ENCODE assay signal across 8 cellular contexts in the genomic region with DNA sequence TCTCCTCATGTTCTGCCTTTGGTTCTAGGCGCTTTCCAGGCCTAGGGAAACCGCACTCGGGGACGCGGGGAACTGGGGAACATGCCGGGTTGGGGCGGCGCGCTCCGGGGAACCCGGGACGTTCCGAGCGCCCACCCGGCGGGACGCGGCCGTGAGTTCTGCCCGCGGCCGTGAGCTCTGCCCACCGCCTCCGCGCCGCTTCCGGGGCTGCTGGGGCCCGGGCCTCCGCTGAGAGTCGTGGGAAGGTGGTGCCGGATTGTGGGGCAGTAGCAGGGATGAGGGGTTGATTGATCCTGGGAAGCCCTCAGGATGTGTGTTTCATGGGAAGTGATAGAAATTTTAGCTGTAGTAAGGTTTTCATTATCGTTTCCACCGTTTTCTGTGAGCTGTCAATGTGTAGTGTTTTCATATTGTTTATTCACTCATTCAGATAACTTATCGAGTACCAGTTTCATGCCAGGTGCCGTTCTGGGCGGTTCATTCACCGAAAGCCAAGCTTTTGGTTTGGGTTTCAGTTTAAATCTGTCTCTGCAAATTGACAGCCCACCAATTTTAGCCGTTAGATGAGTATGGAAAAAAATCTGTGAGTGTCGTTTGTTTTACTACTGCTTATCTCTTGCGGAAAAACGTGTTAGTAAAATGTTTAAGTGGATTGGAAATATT. TPM values are rescaled to one million over a fixed set of nuclear protein-coding genes. Genes with fewer than 3 reads are reported as not detected.
A peak's percentile ranks its signal among the peaks of the same experiment; 100 is the strongest.
DNase-seq lines count a peak whose midpoint lies in the region; ATAC-seq, FAIRE-seq and TF ChIP-seq lines count a peak whose summit lies in the region.

No MANE protein-coding gene starts in this region.

- TF ChIP-seq CTCF in HFFc6 (IDR thresholded peaks at IDR 0.05) (no peak), astrocyte of the spinal cord (IDR thresholded peaks at IDR 0.05; ENCODE audit: low read depth, low read length) (no peak), kidney epithelial cell (IDR thresholded peaks at IDR 0.05; ENCODE audit: insufficient read depth, low read length, poor library complexity, severe bottlenecking) (no peak), D721Med (IDR thresholded peaks at IDR 0.05; ENCODE audit: insufficient read depth, missing control alignments) (no peak)

- no peaks in the 10 kb centered on the region; the same call in 1 of the 2 replicates for H3K27me3 Mint-ChIP-seq in HFFc6 (ENCODE audit: insufficient read depth)
- no peaks in the 10 kb centered on the region for H3K27me3 Mint-ChIP-seq in stimulated activated naive B cell treated with anti-CD40 and anti-IgM and Interleukin-4, amounts not matched to agents 10 μg/mL and 1 μg/mL and 100 μg/mL, for 72 hours

- peak overlapping the region; percentile 85 for H3K4me3 ChIP-seq in astrocyte of the spinal cord (ENCODE audit: low read depth, low read length)
- H3K4me3 ChIP-seq in kidney epithelial cell (ENCODE audit: low read depth, low read length): peak overlapping the region; percentile 86

- DNase-seq in NCI-H82 (lab: John Stamatoyannopoulos, UW): peak; percentile 4
- DNase-seq in NCI-H82 treated with DMSO at 0.1 percent for 48 hours (lab: John Stamatoyannopoulos, UW; ENCODE audit: unreplicated experiment): no peak
- no peak for DNase-seq in HFFc6
- DNase-seq in NCI-H748 (lab: John Stamatoyannopoulos, UW; ENCODE audit: unreplicated experiment): peak; percentile 64
- DNase-seq in astrocyte of the spinal cord (ENCODE audit: low read depth, low spot score): no peak
- DNase-seq in kidney epithelial cell (ENCODE audit: low read depth): no peak
- DNase-seq in stimulated activated naive B cell treated with anti-CD40 and anti-IgM and Interleukin-4, amounts not matched to agents 10 μg/mL and 1 μg/mL and 100 μg/mL, for 72 hours: no peak
- DNase-seq in D721Med (ENCODE audit: insufficient read length, low spot score): no peak

- H3K9me3 Mint-ChIP-seq in HFFc6: no peaks in the 10 kb centered on the region
- H3K9me3 Mint-ChIP-seq in stimulated activated naive B cell treated with anti-CD40 and anti-IgM and Interleukin-4, amounts not matched to agents 10 μg/mL and 1 μg/mL and 100 μg/mL, for 72 hours: no peaks in the 10 kb centered on the region

- H3K27me3 ChIP-seq in kidney epithelial cell (ENCODE audit: control insufficient read depth, insufficient read depth, low read length): no peaks in the 10 kb centered on the region

- FAIRE-seq in D721Med (lab: Jason Lieb, UNC): no peak

- peak; percentile 55 for ATAC-seq in stimulated activated naive B cell treated with anti-CD40 and anti-IgM and Interleukin-4, amounts not matched to agents 10 μg/mL and 1 μg/mL and 100 μg/mL, for 72 hours (replicated peaks)

- H3K36me3 ChIP-seq in kidney epithelial cell (ENCODE audit: control insufficient read depth, insufficient read depth, low read length): no peaks in the 10 kb centered on the region

- in situ Hi-C loops in astrocyte of the spinal cord (cut with HindIII; ENCODE audit: low sequenced_read_pairs): no loop called here

- H3K36me3 Mint-ChIP-seq in HFFc6 (ENCODE audit: low read depth): peaks cover 10% of the 10 kb centered on the region
- peaks cover 13 to 49% of the 10 kb centered on the region in 2 donors for H3K36me3 Mint-ChIP-seq in stimulated activated naive B cell treated with anti-CD40 and anti-IgM and Interleukin-4, amounts not matched to agents 10 μg/mL and 1 μg/mL and 100 μg/mL, for 72 hours

- peak overlapping the region; percentile 98 for H3K4me3 Mint-ChIP-seq in HFFc6
- H3K4me3 Mint-ChIP-seq in stimulated activated naive B cell treated with anti-CD40 and anti-IgM and Interleukin-4, amounts not matched to agents 10 μg/mL and 1 μg/mL and 100 μg/mL, for 72 hours: peak overlapping the region; percentile 92 to 97

- H3K4me1 Mint-ChIP-seq in HFFc6 (ENCODE audit: low read depth): peaks cover 66% of the 10 kb centered on the region
- peaks cover 22 to 60% of the 10 kb centered on the region in 2 donors for H3K4me1 Mint-ChIP-seq in stimulated activated naive B cell treated with anti-CD40 and anti-IgM and Interleukin-4, amounts not matched to agents 10 μg/mL and 1 μg/mL and 100 μg/mL, for 72 hours

- peak overlapping the region; percentile 69 for H3K27ac Mint-ChIP-seq in HFFc6
- peak overlapping the region; percentile 89 for H3K27ac Mint-ChIP-seq in stimulated activated naive B cell treated with anti-CD40 and anti-IgM and Interleukin-4, amounts not matched to agents 10 μg/mL and 1 μg/mL and 100 μg/mL, for 72 hours

RNA-seq across cellular contexts. Expression of a gene that starts 0.7 kb away (rescaled TPM):
- 10 to 100 TPM; 33.8 to 44.1 (median 37.0) TPM for total RNA-seq in HFFc6 (2021; fragmentation: NEBNext Ultra II Directional; extraction: Animal tissue kit (Norgen Biotek cat#: 25700))
- total RNA-seq in kidney epithelial cell: 20.7 and 23.6 TPM in 2 replicates

RNA-seq across cellular contexts. Expression of a gene that starts 0.8 kb away (rescaled TPM):
- 1 to 10 TPM; 6.6 to 8.5 (median 7.9) TPM for total RNA-seq in HFFc6 (2021; fragmentation: NEBNext Ultra II Directional; extraction: Animal tissue kit (Norgen Biotek cat#: 25700))
- total RNA-seq in kidney epithelial cell: 16.2 and 17.0 TPM in 2 replicates

RNA-seq across cellular contexts. Expression of a gene that starts 18.7 kb away (rescaled TPM):
- not detected for total RNA-seq in HFFc6 (2021; fragmentation: NEBNext Ultra II Directional; extraction: Animal tissue kit (Norgen Biotek cat#: 25700))
- 0.34 TPM in 1 of 2 replicates, not detected in the other for total RNA-seq in kidney epithelial cell

Comparison
In these comparisons a context has a peak if more than half of its experiments do, and no peak if none do; other contexts are left out.
1. DNase-seq: peak in NCI-H82 (single experiment) and NCI-H748 (single experiment); none in NCI-H82 treated with DMSO at 0.1 percent for 48 hours (single experiment), HFFc6 (single experiment), astrocyte of the spinal cord (single experiment), kidney epithelial cell (single experiment), stimulated activated naive B cell treated with anti-CD40 and anti-IgM and Interleukin-4, amounts not matched to agents 10 μg/mL and 1 μg/mL and 100 μg/mL, for 72 hours (single experiment) and D721Med (single experiment).